33 cellular contexts compared by ENCODE assay signal in genomic region chr12:104712477-104712876, GRCh38.
DNase-seq lines count a peak whose midpoint lies in the region; ATAC-seq and TF ChIP-seq lines count a peak whose summit lies in the region.
"Had no signal": no experiment of that assay in that cellular context is flagged by ENCODE, and none has a peak within 500 bp of the region (broad histone marks: within the 10 kb centered on the region; RNA-seq: fewer than 3 reads in every experiment).

No MANE protein-coding gene starts in this region.

- no peaks in the 10 kb centered on the region for H3K36me3 ChIP-seq in CD8-positive, alpha-beta memory T cell (ENCODE audit: insufficient read depth, low read length)
- H3K36me3 ChIP-seq in hepatocyte (replicated peaks; ENCODE audit: insufficient read depth, low read depth) (no peaks in the 10 kb centered on the region), smooth muscle cell (ENCODE audit: low read depth) (no peaks in the 10 kb centered on the region)
- H3K36me3 ChIP-seq: sigmoid colon, tibial nerve had no signal

- H3K4me2 ChIP-seq in hepatocyte (no peak overlapping the region), smooth muscle cell (no peak overlapping the region)
- H3K4me2 ChIP-seq: KMS-11 had no signal

- CTCF ChIA-PET in CD8-positive, alpha-beta memory T cell (lab: Charles Lee) = interaction anchor here (1.5 to 1.6 kb wide), 2 partner anchors 8 to 10 kb away, joined by 3 read pairs; no protein-coding TSS in a partner anchor

- peak overlapping the region in 6 of 8 donors; percentile 1 to 69 (median 38) for H3K27ac Mint-ChIP-seq in CD8-positive, alpha-beta memory T cell
- H3K27ac Mint-ChIP-seq in T-helper 17 cell = peak overlapping the region; percentile 47
- H3K27ac Mint-ChIP-seq: activated naive CD4-positive, alpha-beta T cell treated with anti-CD3 and anti-CD28 coated beads, Interleukin-2, amount 10 ng/mL, durations not matched to agents 7 days and 5 days; activated T-helper 17 cell treated with anti-CD3 and anti-CD28 coated beads, Interleukin-2, amount 50 U/mL, for 72 hours; T-helper 1 cell treated with Interleukin-12 subunit alpha and Interleukin-12 subunit beta and Interleukin-4 antibody, amounts not matched to agents 30 μg/mL and 1 μg/mL, for 36 hours had no signal

- ATAC-seq in T-helper 17 cell (no peak), omental fat pad (ENCODE audit: low FRiP score) (no peak), GM18867 (IDR thresholded peaks at IDR 0.05; ENCODE audit: unreplicated experiment) (no peak)
- ATAC-seq: activated CD4-positive, CD25-positive, alpha-beta regulatory T cell treated with anti-CD3 and anti-CD28 coated beads, Interleukin-2, amount 50 U/mL, for 24 hours; activated T-helper 17 cell treated with anti-CD3 and anti-CD28 coated beads, Interleukin-2, amount 50 U/mL, for 72 hours; GM12878; left ventricle myocardium superior; psoas muscle had no signal

- peaks cover 51 to 85% (median 67%) of the 10 kb centered on the region in 3 donors for H3K4me1 Mint-ChIP-seq in CD8-positive, alpha-beta memory T cell
- H3K4me1 Mint-ChIP-seq in T-helper 17 cell = peaks cover 37% of the 10 kb centered on the region

- peak in 1 of 5 donors; percentile 9 for DNase-seq in CD8-positive, alpha-beta memory T cell
- DNase-seq in T-helper 17 cell (no peak), hepatocyte (ENCODE audit: low spot score) (no peak), smooth muscle cell (lab: John Stamatoyannopoulos, UW; ENCODE audit: unreplicated experiment) (no peak), omental fat pad (ENCODE audit: low spot score) (no peak), AG20443 (ENCODE audit: low spot score) (no peak)
- DNase-seq: activated CD4-positive, alpha-beta T cell treated with anti-CD3 and anti-CD28 coated beads, Interleukin-2, amount 50 U/mL, for 48 hours; activated naive CD4-positive, alpha-beta T cell treated with anti-CD3 and anti-CD28 coated beads, Interleukin-2, amount 10 ng/mL, durations not matched to agents 7 days and 5 days; amniotic stem cell; effector CD4-positive, alpha-beta T cell; H7; left ventricle myocardium superior; midbrain; naive B cell; NCI-H1417; NCI-H2029; NCI-H526 treated with DMSO at 0.1 percent for 48 hours; NK-92 treated with Interleukin-12 subunit alpha and Interleukin-12 subunit beta, amount 100 ng/mL, for 24 hours; nucleus accumbens; psoas muscle; sigmoid colon; stimulated activated CD4-positive, alpha-beta T cell treated with anti-CD3 and anti-CD28 coated beads, Interleukin-4, amount 100 ng/mL, for 24 hours had no signal

- H4K20me1 ChIP-seq in hepatocyte (ENCODE audit: insufficient read depth, poor library complexity, severe bottlenecking) (no peaks in the 10 kb centered on the region), smooth muscle cell (ENCODE audit: low read depth) (peaks cover 31% of the 10 kb centered on the region)

- peak overlapping the region; percentile 43 for H3K9ac ChIP-seq in smooth muscle cell (ENCODE audit: low read depth)
- H3K9ac ChIP-seq: KMS-11 had no signal

- no peaks in the 10 kb centered on the region for H3K9me2 ChIP-seq in hepatocyte (replicated peaks; ENCODE audit: insufficient read depth)

- H3K79me2 ChIP-seq in hepatocyte (no peaks in the 10 kb centered on the region), smooth muscle cell (ENCODE audit: low read depth) (no peaks in the 10 kb centered on the region)

- H2AFZ ChIP-seq in hepatocyte = no peak overlapping the region
- peak overlapping the region; percentile 84 for H2AFZ ChIP-seq in smooth muscle cell (ENCODE audit: low read depth)

- no peaks in the 10 kb centered on the region for H3K27me3 Mint-ChIP-seq in CD8-positive, alpha-beta memory T cell
- H3K27me3 Mint-ChIP-seq in T-helper 17 cell = no peaks in the 10 kb centered on the region
- H3K27me3 Mint-ChIP-seq: activated naive CD4-positive, alpha-beta T cell treated with anti-CD3 and anti-CD28 coated beads, Interleukin-2, amount 10 ng/mL, durations not matched to agents 7 days and 5 days; activated T-helper 17 cell treated with anti-CD3 and anti-CD28 coated beads, Interleukin-2, amount 50 U/mL, for 72 hours; naive B cell had no signal

- 62% methylated on average over 6 of the region's 6 CpGs for WGBS in hepatocyte (ENCODE audit: low lambda C conversion rate, missing lambda C conversion rate)
- 27% methylated on average over 6 of the region's 6 CpGs for WGBS in smooth muscle cell (ENCODE audit: low lambda C conversion rate)

- no peak for TF ChIP-seq CTCF in hepatocyte (IDR thresholded peaks at IDR 0.05; ENCODE audit: poor library complexity)
- no peak for TF ChIP-seq CTCF in smooth muscle cell (IDR thresholded peaks at IDR 0.05; ENCODE audit: borderline replicate concordance, insufficient read depth, poor library complexity, severe bottlenecking)
- TF ChIP-seq CTCF in omental fat pad (IDR thresholded peaks at IDR 0.05) = no peak

- H3K27ac ChIP-seq in CD8-positive, alpha-beta memory T cell (ENCODE audit: low read depth, low read length) = no peak overlapping the region
- H3K27ac ChIP-seq in hepatocyte (peak overlapping the region; percentile 19), smooth muscle cell (ENCODE audit: low read depth) (no peak overlapping the region)
- H3K27ac ChIP-seq: C4-2B, epithelial cell of prostate, HL-60, KMS-11, psoas muscle had no signal

- POLR2A ChIA-PET in CD8-positive, alpha-beta memory T cell (lab: Charles Lee) = no interaction called here

- no peaks in the 10 kb centered on the region for H3K9me3 Mint-ChIP-seq in CD8-positive, alpha-beta memory T cell
- H3K9me3 Mint-ChIP-seq: activated naive CD4-positive, alpha-beta T cell treated with anti-CD3 and anti-CD28 coated beads, Interleukin-2, amount 10 ng/mL, durations not matched to agents 7 days and 5 days; activated T-helper 17 cell treated with anti-CD3 and anti-CD28 coated beads, Interleukin-2, amount 50 U/mL, for 72 hours; naive B cell; T-helper 1 cell treated with Interleukin-12 subunit alpha and Interleukin-12 subunit beta and Interleukin-4 antibody, amounts not matched to agents 30 μg/mL and 1 μg/mL, for 36 hours had no signal

- no peaks in the 10 kb centered on the region for H3K9me3 ChIP-seq in CD8-positive, alpha-beta memory T cell (ENCODE audit: low read length)
- H3K9me3 ChIP-seq in T-helper 17 cell (ENCODE audit: control insufficient read depth, low read length, poor library complexity, severe bottlenecking) (no peaks in the 10 kb centered on the region), hepatocyte (ENCODE audit: low read depth) (no peaks in the 10 kb centered on the region), smooth muscle cell (replicated peaks; ENCODE audit: low read depth) (no peaks in the 10 kb centered on the region)
- H3K9me3 ChIP-seq: psoas muscle, sigmoid colon, tibial nerve had no signal

- no peak overlapping the region for H3K4me3 ChIP-seq in CD8-positive, alpha-beta memory T cell (ENCODE audit: low read length)
- H3K4me3 ChIP-seq in hepatocyte (no peak overlapping the region), smooth muscle cell (no peak overlapping the region)
- H3K4me3 ChIP-seq: GM12878, psoas muscle, sigmoid colon, SK-N-MC, tibial nerve had no signal

- no peaks in the 10 kb centered on the region for H3K27me3 ChIP-seq in CD8-positive, alpha-beta memory T cell (ENCODE audit: insufficient read depth, low read length, poor library complexity, severe bottlenecking)
- H3K27me3 ChIP-seq in hepatocyte (no peaks in the 10 kb centered on the region), smooth muscle cell (ENCODE audit: low read depth) (no peaks in the 10 kb centered on the region)
- H3K27me3 ChIP-seq: sigmoid colon, tibial nerve had no signal

- no peaks in the 10 kb centered on the region for H3K4me1 ChIP-seq in CD8-positive, alpha-beta memory T cell (ENCODE audit: insufficient read depth, low read length)
- H3K4me1 ChIP-seq in hepatocyte (ENCODE audit: insufficient read depth) = peaks cover 20% of the 10 kb centered on the region
- H3K4me1 ChIP-seq in smooth muscle cell (ENCODE audit: low read depth) = peaks cover 14% of the 10 kb centered on the region
- H3K4me1 ChIP-seq: psoas muscle had no signal

- peaks cover 0 to 25% (median 0%) of the 10 kb centered on the region in 3 donors for H3K36me3 Mint-ChIP-seq in CD8-positive, alpha-beta memory T cell
- H3K36me3 Mint-ChIP-seq in T-helper 17 cell (ENCODE audit: low read depth) = no peaks in the 10 kb centered on the region
- H3K36me3 Mint-ChIP-seq: activated naive CD4-positive, alpha-beta T cell treated with anti-CD3 and anti-CD28 coated beads, Interleukin-2, amount 10 ng/mL, durations not matched to agents 7 days and 5 days; naive B cell had no signal

- no peak overlapping the region for H3K4me3 Mint-ChIP-seq in CD8-positive, alpha-beta memory T cell
- no peak overlapping the region for H3K4me3 Mint-ChIP-seq in T-helper 17 cell
- H3K4me3 Mint-ChIP-seq: activated naive CD4-positive, alpha-beta T cell treated with anti-CD3 and anti-CD28 coated beads, Interleukin-2, amount 10 ng/mL, durations not matched to agents 7 days and 5 days; activated T-helper 17 cell treated with anti-CD3 and anti-CD28 coated beads, Interleukin-2, amount 50 U/mL, for 72 hours; naive B cell; T-helper 1 cell treated with Interleukin-12 subunit alpha and Interleukin-12 subunit beta and Interleukin-4 antibody, amounts not matched to agents 30 μg/mL and 1 μg/mL, for 36 hours had no signal

- H3F3A ChIP-seq in smooth muscle cell (ENCODE audit: low read depth) = no peaks in the 10 kb centered on the region
